In the genomic region with DNA sequence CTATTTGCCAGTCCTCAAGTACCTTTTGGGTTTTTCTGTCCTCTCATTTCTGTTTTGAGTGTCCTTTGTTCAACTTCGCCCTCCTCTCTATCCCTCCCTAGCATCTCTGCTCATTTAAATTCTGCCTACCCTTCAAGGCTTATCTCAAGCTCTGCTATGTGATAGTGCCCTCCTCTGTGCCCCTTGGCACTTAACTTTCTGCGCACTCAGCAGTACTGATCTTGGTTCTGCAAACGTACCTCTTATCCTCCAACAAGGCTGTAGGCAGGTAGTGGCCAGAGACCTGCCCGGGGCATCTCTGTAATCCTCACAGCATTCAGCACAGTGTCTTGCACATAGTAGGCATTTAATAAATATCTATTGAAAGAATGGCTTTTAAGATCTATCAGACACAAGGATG, we compare ENCODE assay signal across 42 cellular contexts. TPM values are rescaled to one million over a fixed set of nuclear protein-coding genes. Genes with fewer than 3 reads are reported as not detected.
"Had no signal": no experiment of that assay in that cellular context is flagged by ENCODE, and none has a peak within 500 bp of the region (broad histone marks: within the 10 kb centered on the region; RNA-seq: fewer than 3 reads in every experiment).

No MANE protein-coding gene starts in this region.

- H3K27ac Mint-ChIP-seq: activated naive CD4-positive, alpha-beta T cell treated with anti-CD3 and anti-CD28 coated beads, Interleukin-2, amount 50 U/mL, for 72 hours; activated naive CD8-positive, alpha-beta T cell; activated naive CD8-positive, alpha-beta T cell treated with anti-CD3 and anti-CD28 coated beads for 36 hours; activated naive CD8-positive, alpha-beta T cell treated with anti-CD3 and anti-CD28 coated beads, Interleukin-2, amount 10 ng/mL, durations not matched to agents 7 days and 5 days; activated naive CD8-positive, alpha-beta T cell treated with anti-CD3 and anti-CD28 coated beads, Interleukin-2, amount 50 U/mL, for 24 hours; activated T-cell treated with anti-CD3 and anti-CD28 coated beads, Interleukin-2, amount 50 U/mL, for 24 hours; activated T-cell treated with anti-CD3 and anti-CD28 coated beads, Interleukin-2, amount 50 U/mL, for 72 hours; activated T-helper 1 cell treated with anti-CD3 and anti-CD28 coated beads, Interleukin-12 subunit alpha, Interleukin-12 subunit beta, Interleukin-2, Interleukin-4 antibody, amounts not matched to agents 30 ng/mL and 10 ng/mL and 1 ng/mL, durations not matched to agents 14 hours and 24 hours and 36 hours; activated T-helper 17 cell treated with anti-CD3 and anti-CD28 coated beads, Interleukin-2, amount 50 U/mL, for 72 hours; activated T-helper 2 cell treated with anti-CD3 and anti-CD28 coated beads, Interferon-gamma antibody, Interleukin-2, Interleukin-4, amounts not matched to agents 10 μg/mL and 5 μg/mL and 100 μg/mL, durations not matched to agents 14 hours and 24 hours and 36 hours; brain had no signal

- H3K27ac ChIP-seq: adrenal gland, ascending aorta, body of pancreas, brain microvascular endothelial cell, breast epithelium, cardiac muscle cell, colonic mucosa had no signal

- ATAC-seq: activated naive CD4-positive, alpha-beta T cell treated with anti-CD3 and anti-CD28 coated beads, Interleukin-2, amount 50 U/mL, for 72 hours; activated naive CD8-positive, alpha-beta T cell treated with anti-CD3 and anti-CD28 coated beads, Interleukin-2, amount 50 U/mL, for 24 hours; activated T-cell treated with anti-CD3 and anti-CD28 coated beads, Interleukin-2, amount 50 U/mL, for 4 hours; activated T-cell treated with anti-CD3 and anti-CD28 coated beads, Interleukin-2, amount 50 U/mL, for 72 hours; activated T-helper 17 cell treated with anti-CD3 and anti-CD28 coated beads, Interleukin-2, amount 50 U/mL, for 72 hours; body of pancreas had no signal

- H3K4me1 ChIP-seq: adrenal gland, ascending aorta, breast epithelium, colonic mucosa had no signal

- FAIRE-seq: astrocyte, bronchial epithelial cell, colon had no signal

- H3K9me3 ChIP-seq: adrenal gland, ascending aorta, body of pancreas, breast epithelium, colonic mucosa had no signal

- DNase-seq: activated effector memory CD4-positive, alpha-beta T cell treated with anti-CD3 and anti-CD28 coated beads, Interleukin-2, amount 50 U/mL, for 16 hours; activated effector memory CD4-positive, alpha-beta T cell treated with Interleukin-2 at 50 U/mL for 16 hours; activated gamma-delta T cell; activated gamma-delta T cell treated with Interleukin-2 at 50 U/mL for 16 hours; activated naive CD4-positive, alpha-beta T cell treated with anti-CD3 and anti-CD28 coated beads for 36 hours; activated naive CD4-positive, alpha-beta T cell treated with anti-CD3 and anti-CD28 coated beads, Interleukin-2, amount 10 ng/mL, durations not matched to agents 7 days and 5 days; activated naive CD4-positive, alpha-beta T cell treated with anti-CD3 and anti-CD28 coated beads, Interleukin-2, amount 50 U/mL, for 16 hours; activated naive CD4-positive, alpha-beta T cell treated with Interleukin-2 at 50 U/mL for 16 hours; activated naive CD8-positive, alpha-beta T cell treated with anti-CD3 and anti-CD28 coated beads for 36 hours; activated naive CD8-positive, alpha-beta T cell treated with anti-CD3 and anti-CD28 coated beads, Interleukin-2, amount 10 ng/mL, durations not matched to agents 7 days and 5 days; activated naive CD8-positive, alpha-beta T cell treated with anti-CD3 and anti-CD28 coated beads, Interleukin-2, amount 50 U/mL, for 24 hours; activated T-cell treated with anti-CD3 and anti-CD28 coated beads, Interleukin-2, amount 50 U/mL, for 24 hours; activated T-cell treated with anti-CD3 and anti-CD28 coated beads, Interleukin-2, amount 50 U/mL, for 4 hours; activated T-cell treated with anti-CD3 and anti-CD28 coated beads, Interleukin-2, amount 50 U/mL, for 48 hours; activated T-cell treated with anti-CD3 and anti-CD28 coated beads, Interleukin-2, amount 50 U/mL, for 72 hours; adrenal gland; amniotic stem cell; amygdala; anterior cingulate cortex; aorta; body of pancreas; brain microvascular endothelial cell; caudate nucleus; central memory CD4-positive, alpha-beta T cell; cerebellar nuclear complex; colonic mucosa had no signal

- H3K4me1 Mint-ChIP-seq: brain; central memory CD8-positive, alpha-beta T cell had no signal

- H3K36me3 ChIP-seq: adrenal gland, ascending aorta, brain microvascular endothelial cell, breast epithelium, cardiac muscle cell, colonic mucosa had no signal

- H3K27me3 ChIP-seq: adrenal gland, ascending aorta, body of pancreas, breast epithelium, colonic mucosa had no signal

- H3K4me3 ChIP-seq: adrenal gland, ascending aorta, body of pancreas, breast epithelium, cardiac muscle cell, colonic mucosa had no signal

- H3K4me3 Mint-ChIP-seq: activated naive CD4-positive, alpha-beta T cell treated with anti-CD3 and anti-CD28 coated beads for 36 hours; activated naive CD4-positive, alpha-beta T cell treated with anti-CD3 and anti-CD28 coated beads, Interleukin-2, amount 10 ng/mL, durations not matched to agents 7 days and 5 days; activated naive CD8-positive, alpha-beta T cell; activated naive CD8-positive, alpha-beta T cell treated with anti-CD3 and anti-CD28 coated beads for 36 hours; activated naive CD8-positive, alpha-beta T cell treated with anti-CD3 and anti-CD28 coated beads, Interleukin-2, amount 10 ng/mL, durations not matched to agents 7 days and 5 days; activated naive CD8-positive, alpha-beta T cell treated with anti-CD3 and anti-CD28 coated beads, Interleukin-2, amount 50 U/mL, for 24 hours; activated T-cell treated with anti-CD3 and anti-CD28 coated beads, Interleukin-2, amount 50 U/mL, for 24 hours; activated T-cell treated with anti-CD3 and anti-CD28 coated beads, Interleukin-2, amount 50 U/mL, for 4 hours; activated T-cell treated with anti-CD3 and anti-CD28 coated beads, Interleukin-2, amount 50 U/mL, for 72 hours; activated T-helper 1 cell treated with anti-CD3 and anti-CD28 coated beads, Interleukin-12 subunit alpha, Interleukin-12 subunit beta, Interleukin-2, Interleukin-4 antibody, amounts not matched to agents 30 ng/mL and 10 ng/mL and 1 ng/mL, durations not matched to agents 14 hours and 24 hours and 36 hours; activated T-helper 17 cell treated with anti-CD3 and anti-CD28 coated beads, Interleukin-2, amount 50 U/mL, for 72 hours; brain; central memory CD8-positive, alpha-beta T cell had no signal

- H3K9me3 Mint-ChIP-seq: activated naive CD4-positive, alpha-beta T cell treated with anti-CD3 and anti-CD28 coated beads for 36 hours; activated naive CD4-positive, alpha-beta T cell treated with anti-CD3 and anti-CD28 coated beads, Interleukin-2, amount 50 U/mL, for 72 hours; activated naive CD8-positive, alpha-beta T cell treated with anti-CD3 and anti-CD28 coated beads for 36 hours; activated naive CD8-positive, alpha-beta T cell treated with anti-CD3 and anti-CD28 coated beads, Interleukin-2, amount 50 U/mL, for 24 hours; activated T-cell treated with anti-CD3 and anti-CD28 coated beads, Interleukin-2, amount 50 U/mL, for 24 hours; activated T-cell treated with anti-CD3 and anti-CD28 coated beads, Interleukin-2, amount 50 U/mL, for 4 hours; activated T-cell treated with anti-CD3 and anti-CD28 coated beads, Interleukin-2, amount 50 U/mL, for 72 hours; activated T-helper 1 cell treated with anti-CD3 and anti-CD28 coated beads, Interleukin-12 subunit alpha, Interleukin-12 subunit beta, Interleukin-2, Interleukin-4 antibody, amounts not matched to agents 30 ng/mL and 10 ng/mL and 1 ng/mL, durations not matched to agents 14 hours and 24 hours and 36 hours; activated T-helper 17 cell treated with anti-CD3 and anti-CD28 coated beads, Interleukin-2, amount 50 U/mL, for 72 hours; activated T-helper 2 cell treated with anti-CD3 and anti-CD28 coated beads, Interferon-gamma antibody, Interleukin-2, Interleukin-4, amounts not matched to agents 10 μg/mL and 5 μg/mL and 100 μg/mL, durations not matched to agents 14 hours and 24 hours and 36 hours; central memory CD8-positive, alpha-beta T cell had no signal

- H3K36me3 Mint-ChIP-seq: activated naive CD4-positive, alpha-beta T cell treated with anti-CD3 and anti-CD28 coated beads, Interleukin-2, amount 50 U/mL, for 72 hours; activated naive CD8-positive, alpha-beta T cell; activated naive CD8-positive, alpha-beta T cell treated with anti-CD3 and anti-CD28 coated beads for 36 hours; activated naive CD8-positive, alpha-beta T cell treated with anti-CD3 and anti-CD28 coated beads, Interleukin-2, amount 10 ng/mL, durations not matched to agents 7 days and 5 days; brain had no signal

RNA-seq across cellular contexts. Expression of a gene that starts 5.3 kb away (rescaled TPM):
- total RNA-seq: activated naive CD4-positive, alpha-beta T cell treated with anti-CD3 and anti-CD28 coated beads, Interleukin-2, amount 50 U/mL, for 72 hours; activated naive CD8-positive, alpha-beta T cell treated with anti-CD3 and anti-CD28 coated beads for 36 hours; activated naive CD8-positive, alpha-beta T cell treated with anti-CD3 and anti-CD28 coated beads, Interleukin-2, amount 10 ng/mL, durations not matched to agents 7 days and 5 days; activated T-cell treated with anti-CD3 and anti-CD28 coated beads, Interleukin-2, amount 50 U/mL, for 4 hours; activated T-helper 1 cell treated with anti-CD3 and anti-CD28 coated beads, Interleukin-12 subunit alpha, Interleukin-12 subunit beta, Interleukin-2, Interleukin-4 antibody, amounts not matched to agents 30 ng/mL and 10 ng/mL and 1 ng/mL, durations not matched to agents 14 hours and 24 hours and 36 hours; activated T-helper 17 cell treated with anti-CD3 and anti-CD28 coated beads, Interleukin-2, amount 50 U/mL, for 72 hours; activated T-helper 2 cell treated with anti-CD3 and anti-CD28 coated beads, Interferon-gamma antibody, Interleukin-2, Interleukin-4, amounts not matched to agents 10 μg/mL and 5 μg/mL and 100 μg/mL, durations not matched to agents 14 hours and 24 hours and 36 hours; aorta; ascending aorta; astrocyte; body of pancreas; cardiac muscle cell; cardiac septum; cerebellum; chondrocyte; colonic mucosa had no signal
- polyA plus RNA-seq: aorta, cardiac muscle cell had no signal

RNA-seq across cellular contexts. Expression of a gene that starts 37.1 kb away (rescaled TPM):
- total RNA-seq: activated naive CD8-positive, alpha-beta T cell treated with anti-CD3 and anti-CD28 coated beads, Interleukin-2, amount 10 ng/mL, durations not matched to agents 7 days and 5 days; adrenal gland; aorta; ascending aorta; astrocyte; body of pancreas; cardiac muscle cell; cardiac septum; cerebellum; chondrocyte; colonic mucosa had no signal
- polyA plus RNA-seq: adrenal gland, aorta, cardiac muscle cell had no signal
